ENCODE assay signal across 1 cellular context in the genomic region with DNA sequence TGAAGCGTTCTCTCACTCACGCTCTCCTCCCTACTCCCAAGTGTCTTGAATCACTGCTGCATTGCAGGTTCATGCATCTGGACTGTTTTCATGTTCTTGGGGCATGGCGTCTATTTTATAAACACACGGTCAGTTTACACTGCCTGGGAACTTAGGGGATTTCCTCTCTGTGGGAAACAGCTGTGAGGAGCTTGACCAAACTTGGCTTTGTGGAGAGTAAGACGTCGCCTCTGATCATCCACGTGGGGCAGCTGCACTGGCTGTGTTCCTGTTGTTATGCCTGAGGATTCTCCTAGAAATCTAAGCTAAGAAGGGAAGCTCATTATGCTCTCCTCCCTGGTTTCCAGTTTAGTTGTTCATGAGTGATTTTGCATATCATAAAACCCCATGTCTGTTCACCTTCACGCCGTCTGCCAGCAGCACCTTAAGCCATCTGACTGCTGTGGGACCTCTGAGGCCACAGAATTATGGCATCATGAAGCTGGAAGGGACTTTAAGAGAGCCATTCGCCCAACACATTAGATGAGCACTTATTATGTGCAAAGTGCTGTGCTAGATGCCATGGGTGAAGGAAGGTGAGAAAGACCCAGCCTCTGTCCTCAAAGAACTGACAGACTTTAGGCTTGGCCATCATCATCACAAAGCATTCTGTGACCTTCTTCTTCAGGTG.
TF ChIP-seq lines count a peak whose summit lies in the region.

No MANE protein-coding gene starts in this region.

TF ChIP-seq in GM12878, 131 proteins besides CTCF, POLR2A, EP300 and RAD21 (continued from another document):
- TF ChIP-seq TARDBP (IDR thresholded peaks at IDR 0.05; ENCODE audit: borderline replicate concordance) (0 out of 2 replicates have a peak, but pooled peaks have one; percentile 37), ZNF622 (IDR thresholded peaks at IDR 0.05) (no peak), E2F4 (IDR thresholded peaks at IDR 0.05; ENCODE audit: low read depth, low read length) (no peak), SMAD1 (IDR thresholded peaks at IDR 0.05; ENCODE audit: low read depth, partially characterized antibody) (no peak), LARP7 (IDR thresholded peaks at IDR 0.05) (no peak; the same call in 1 of the 2 replicates), NBN (IDR thresholded peaks at IDR 0.05) (peak; percentile 76), KAT2A (conservative IDR thresholded peaks at IDR 0.05; ENCODE audit: control insufficient read depth, low read depth, low read length) (no peak), SMARCA5 (IDR thresholded peaks at IDR 0.05) (peak; percentile 36; the same call in 1 of the 2 replicates), BMI1 (IDR thresholded peaks at IDR 0.05; ENCODE audit: borderline replicate concordance) (peak; percentile 35; the same call in 1 of the 2 replicates), SPI1 (IDR thresholded peaks at IDR 0.05; ENCODE audit: borderline replicate concordance, insufficient read depth, low read depth, low read length) (peak; percentile 38; the same call in 1 of the 2 replicates), SRF (IDR thresholded peaks at IDR 0.05; ENCODE audit: low read depth in 2 of 2, low read length in 2 of 2) (peak; percentile 75 to 98), HDGF (IDR thresholded peaks at IDR 0.05) (no peak), RAD51 (IDR thresholded peaks at IDR 0.05) (peak; percentile 78), ZNF384 (IDR thresholded peaks at IDR 0.05; ENCODE audit: borderline replicate concordance, low read depth, low read length) (no peak), DPF2 (IDR thresholded peaks at IDR 0.05) (peak; percentile 37), SP1 (IDR thresholded peaks at IDR 0.05; ENCODE audit: low read depth, low read length) (peak; percentile 42), POLR2AphosphoS5 (IDR thresholded peaks at IDR 0.05; ENCODE audit: low read length) (peak; percentile 85), RELA (IDR thresholded peaks at IDR 0.05; ENCODE audit: borderline replicate concordance, partially characterized antibody) (peak; percentile 98), MEF2B (IDR thresholded peaks at IDR 0.05; ENCODE audit: partially characterized antibody, poor library complexity, severe bottlenecking) (peak; percentile 81), CUX1 (IDR thresholded peaks at IDR 0.05; ENCODE audit: insufficient replicate concordance, low read depth, low read length) (peak; percentile 76), WRNIP1 (IDR thresholded peaks at IDR 0.05; ENCODE audit: borderline replicate concordance, low read depth, low read length) (0 out of 2 replicates have a peak, but pooled peaks have one; percentile 78)
- TF ChIP-seq, protein P1, sequence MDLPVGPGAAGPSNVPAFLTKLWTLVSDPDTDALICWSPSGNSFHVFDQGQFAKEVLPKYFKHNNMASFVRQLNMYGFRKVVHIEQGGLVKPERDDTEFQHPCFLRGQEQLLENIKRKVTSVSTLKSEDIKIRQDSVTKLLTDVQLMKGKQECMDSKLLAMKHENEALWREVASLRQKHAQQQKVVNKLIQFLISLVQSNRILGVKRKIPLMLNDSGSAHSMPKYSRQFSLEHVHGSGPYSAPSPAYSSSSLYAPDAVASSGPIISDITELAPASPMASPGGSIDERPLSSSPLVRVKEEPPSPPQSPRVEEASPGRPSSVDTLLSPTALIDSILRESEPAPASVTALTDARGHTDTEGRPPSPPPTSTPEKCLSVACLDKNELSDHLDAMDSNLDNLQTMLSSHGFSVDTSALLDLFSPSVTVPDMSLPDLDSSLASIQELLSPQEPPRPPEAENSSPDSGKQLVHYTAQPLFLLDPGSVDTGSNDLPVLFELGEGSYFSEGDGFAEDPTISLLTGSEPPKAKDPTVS (IDR thresholded peaks at IDR 0.05; ENCODE audit: low read depth, low read length) = no peak
- TF ChIP-seq, protein P2, sequence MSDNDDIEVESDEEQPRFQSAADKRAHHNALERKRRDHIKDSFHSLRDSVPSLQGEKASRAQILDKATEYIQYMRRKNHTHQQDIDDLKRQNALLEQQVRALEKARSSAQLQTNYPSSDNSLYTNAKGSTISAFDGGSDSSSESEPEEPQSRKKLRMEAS (IDR thresholded peaks at IDR 0.05; ENCODE audit: low read depth, low read length) = peak; percentile 98
- TF ChIP-seq, protein P3, sequence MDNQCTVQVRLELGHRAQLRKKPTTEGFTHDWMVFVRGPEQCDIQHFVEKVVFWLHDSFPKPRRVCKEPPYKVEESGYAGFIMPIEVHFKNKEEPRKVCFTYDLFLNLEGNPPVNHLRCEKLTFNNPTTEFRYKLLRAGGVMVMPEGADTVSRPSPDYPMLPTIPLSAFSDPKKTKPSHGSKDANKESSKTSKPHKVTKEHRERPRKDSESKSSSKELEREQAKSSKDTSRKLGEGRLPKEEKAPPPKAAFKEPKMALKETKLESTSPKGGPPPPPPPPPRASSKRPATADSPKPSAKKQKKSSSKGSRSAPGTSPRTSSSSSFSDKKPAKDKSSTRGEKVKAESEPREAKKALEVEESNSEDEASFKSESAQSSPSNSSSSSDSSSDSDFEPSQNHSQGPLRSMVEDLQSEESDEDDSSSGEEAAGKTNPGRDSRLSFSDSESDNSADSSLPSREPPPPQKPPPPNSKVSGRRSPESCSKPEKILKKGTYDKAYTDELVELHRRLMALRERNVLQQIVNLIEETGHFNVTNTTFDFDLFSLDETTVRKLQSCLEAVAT (IDR thresholded peaks at IDR 0.05) = peak; percentile 69; the same call in 1 of the 2 replicates
- TF ChIP-seq, protein P4, sequence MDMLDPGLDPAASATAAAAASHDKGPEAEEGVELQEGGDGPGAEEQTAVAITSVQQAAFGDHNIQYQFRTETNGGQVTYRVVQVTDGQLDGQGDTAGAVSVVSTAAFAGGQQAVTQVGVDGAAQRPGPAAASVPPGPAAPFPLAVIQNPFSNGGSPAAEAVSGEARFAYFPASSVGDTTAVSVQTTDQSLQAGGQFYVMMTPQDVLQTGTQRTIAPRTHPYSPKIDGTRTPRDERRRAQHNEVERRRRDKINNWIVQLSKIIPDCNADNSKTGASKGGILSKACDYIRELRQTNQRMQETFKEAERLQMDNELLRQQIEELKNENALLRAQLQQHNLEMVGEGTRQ (IDR thresholded peaks at IDR 0.05; ENCODE audit: borderline replicate concordance, low read depth, low read length) = peak; percentile 26; the same call in 1 of the 2 replicates
